Comparison of ENCODE assay signal across 10 cellular contexts in genomic region chr10:13831711-13832110, GRCh38.
DNase-seq lines count a peak whose midpoint lies in the region; ATAC-seq, FAIRE-seq and TF ChIP-seq lines count a peak whose summit lies in the region.
"Had no signal": no experiment of that assay in that cellular context is flagged by ENCODE, and none has a peak within 500 bp of the region (broad histone marks: within the 10 kb centered on the region; RNA-seq: fewer than 3 reads in every experiment).

No MANE protein-coding gene starts in this region.

- ATAC-seq in activated CD4-positive, alpha-beta T cell treated with anti-CD3 and anti-CD28 coated beads for 36 hours: no peak
- no peak for ATAC-seq in GM21619 (IDR thresholded peaks at IDR 0.05; ENCODE audit: unreplicated experiment)
- ATAC-seq: A549 had no signal

- dilution Hi-C loops in endothelial cell of umbilical vein (cut with MboI; ENCODE audit: extremely low pct_ligation_motif_present, low sequenced_read_pairs): no loop called here

- no peaks in the 10 kb centered on the region for H3K4me1 ChIP-seq in KMS-11 (ENCODE audit: low read depth, poor library complexity, severe bottlenecking)
- peaks cover 42% of the 10 kb centered on the region for H3K4me1 ChIP-seq in endothelial cell of umbilical vein (ENCODE audit: control insufficient read depth, extremely low read depth, insufficient read depth, low read length)
- H3K4me1 ChIP-seq: A549 had no signal

- H3K4me3 ChIP-seq in KMS-11 (IDR thresholded peaks at IDR 0.05; ENCODE audit: insufficient read depth, low read depth, low read length) (no peak overlapping the region), endothelial cell of umbilical vein (replicated peaks in 1 of 3; ENCODE audit: insufficient read depth in 1 of 3, low read depth in 1 of 3, low read length in 3 of 3) (no peak overlapping the region)
- H3K4me3 ChIP-seq: A549 had no signal

- no peak overlapping the region for H3K4me3 Mint-ChIP-seq in activated CD4-positive, alpha-beta T cell treated with anti-CD3 and anti-CD28 coated beads for 36 hours
- H3K4me3 Mint-ChIP-seq: activated naive CD8-positive, alpha-beta T cell had no signal

- BruUV-seq in endothelial cell of umbilical vein (replicated peaks; lab: Mats Ljungman, UMichigan): no TSS peak

- POLR2A ChIA-PET in activated CD4-positive, alpha-beta T cell treated with anti-CD3 and anti-CD28 coated beads for 36 hours (lab: Charles Lee): interaction anchor here (0.7 kb wide), 1 partner anchor 157 kb away, joined by 3 read pairs; no protein-coding TSS in a partner anchor
- POLR2A ChIA-PET in endothelial cell of umbilical vein (lab: Charles Lee): interaction anchor here (0.6 to 1.3 kb wide), 2 partner anchors 31 to 50 kb away, joined by 3 to 4 read pairs; no protein-coding TSS in a partner anchor

- H3K27ac Mint-ChIP-seq in activated CD4-positive, alpha-beta T cell treated with anti-CD3 and anti-CD28 coated beads for 36 hours: peak overlapping the region; percentile 53
- H3K27ac Mint-ChIP-seq: activated naive CD8-positive, alpha-beta T cell had no signal

- H3K79me2 ChIP-seq in KMS-11 (ENCODE audit: insufficient read depth, low read depth) (no peaks in the 10 kb centered on the region), endothelial cell of umbilical vein (ENCODE audit: control insufficient read depth, insufficient read depth, low read length) (peaks cover 94% of the 10 kb centered on the region)

- H3K27me3 ChIP-seq in KMS-11 (ENCODE audit: insufficient read depth, low read depth) (no peaks in the 10 kb centered on the region), endothelial cell of umbilical vein (ENCODE audit: control insufficient read depth in 2 of 2, insufficient read depth in 2 of 2, low read length in 2 of 2) (no peaks in the 10 kb centered on the region)

- H3K9ac ChIP-seq in KMS-11 (no peak overlapping the region), endothelial cell of umbilical vein (replicated peaks; ENCODE audit: extremely low read depth, insufficient read depth, low read length) (peak overlapping the region; percentile 1)

- H3K27me3 Mint-ChIP-seq in activated CD4-positive, alpha-beta T cell treated with anti-CD3 and anti-CD28 coated beads for 36 hours: no peaks in the 10 kb centered on the region

- no peak overlapping the region for H3K27ac ChIP-seq in KMS-11
- H3K27ac ChIP-seq in endothelial cell of umbilical vein (ENCODE audit: insufficient read depth, low read depth, low read length): peak overlapping the region; percentile 75
- H3K27ac ChIP-seq in substantia nigra (ENCODE audit: low read depth, low read length, poor library complexity, severe bottlenecking): peak overlapping the region; percentile 22
- H3K27ac ChIP-seq: A549 had no signal

- H3K9me3 Mint-ChIP-seq in activated CD4-positive, alpha-beta T cell treated with anti-CD3 and anti-CD28 coated beads for 36 hours (ENCODE audit: low read depth): no peaks in the 10 kb centered on the region

- CTCF ChIA-PET in activated CD4-positive, alpha-beta T cell treated with anti-CD3 and anti-CD28 coated beads for 36 hours (lab: Charles Lee): interaction anchor here (1.1 kb wide), 1 partner anchor 12 kb away, joined by 3 read pairs; no protein-coding TSS in a partner anchor
- CTCF ChIA-PET in endothelial cell of umbilical vein (lab: Charles Lee): interaction anchor here (0.7 to 2.2 kb wide), 6 partner anchors 28 to 262 kb away, joined by 3 to 6 read pairs (median 4); no protein-coding TSS in a partner anchor

- H3K4me2 ChIP-seq in KMS-11 (no peak overlapping the region), endothelial cell of umbilical vein (ENCODE audit: insufficient read depth, low read length) (peak overlapping the region; percentile 2)
- H3K4me2 ChIP-seq: A549 had no signal

- no peaks in the 10 kb centered on the region for H3K36me3 ChIP-seq in KMS-11 (ENCODE audit: insufficient read depth)
- H3K36me3 ChIP-seq in endothelial cell of umbilical vein (ENCODE audit: control insufficient read depth in 2 of 2, extremely low read depth in 1 of 2, insufficient read depth in 2 of 2, low read length in 2 of 2): peaks cover 0 to 2% of the 10 kb centered on the region in 2 experiments

- FAIRE-seq in endothelial cell of umbilical vein (lab: Jason Lieb, UNC): peak; percentile 61
- FAIRE-seq: A549 had no signal

- TF ChIP-seq CTCF in KMS-11 (conservative IDR thresholded peaks at IDR 0.05; ENCODE audit: low read depth, low read length) (no peak), endothelial cell of umbilical vein (IDR thresholded peaks at IDR 0.05; ENCODE audit: extremely low read depth in 1 of 2, insufficient read depth in 1 of 2, low read depth in 1 of 2, low read length in 2 of 2) (no peak)

- H3K4me1 Mint-ChIP-seq in activated CD4-positive, alpha-beta T cell treated with anti-CD3 and anti-CD28 coated beads for 36 hours: peaks cover 8% of the 10 kb centered on the region

- H2AFZ ChIP-seq in KMS-11 (ENCODE audit: low read depth) (peak overlapping the region; percentile 11; the same call in 1 of the 2 replicates), endothelial cell of umbilical vein (ENCODE audit: low read depth, low read length) (no peak overlapping the region)

- no peak for DNase-seq in activated CD4-positive, alpha-beta T cell treated with anti-CD3 and anti-CD28 coated beads for 36 hours
- DNase-seq in activated CD4-positive, alpha-beta T cell treated with anti-CD3 and anti-CD28 coated beads for 48 hours: no peak
- DNase-seq in endothelial cell of umbilical vein (ENCODE audit: low read depth, low spot score) (peak; percentile 76), substantia nigra (lab: John Stamatoyannopoulos, UW) (peak in 1 of 49 donors; percentile 18), NCI-H1092 treated with DMSO at 0.1 percent for 48 hours (lab: John Stamatoyannopoulos, UW) (no peak)
- no peak for DNase-seq in activated CD8-positive, alpha-beta memory T cell treated with anti-CD3 and anti-CD28 coated beads for 24 hours

- H3K9me1 ChIP-seq in endothelial cell of umbilical vein (replicated peaks; ENCODE audit: control insufficient read depth, extremely low read depth, insufficient read depth, low read length): no peaks in the 10 kb centered on the region

- no peaks in the 10 kb centered on the region for H4K20me1 ChIP-seq in KMS-11 (ENCODE audit: insufficient read depth)
- H4K20me1 ChIP-seq in endothelial cell of umbilical vein (replicated peaks; ENCODE audit: control insufficient read depth, extremely low read depth, insufficient read depth, low read length): no peaks in the 10 kb centered on the region

- TF ChIP-seq POLR2A in endothelial cell of umbilical vein (IDR thresholded peaks at IDR 0.05; ENCODE audit: low read depth, low read length): no peak

- no peaks in the 10 kb centered on the region for H3K36me3 Mint-ChIP-seq in activated CD4-positive, alpha-beta T cell treated with anti-CD3 and anti-CD28 coated beads for 36 hours (ENCODE audit: low read depth)
- H3K36me3 Mint-ChIP-seq: activated naive CD8-positive, alpha-beta T cell had no signal

- H3K9me3 ChIP-seq in endothelial cell of umbilical vein (replicated peaks; ENCODE audit: control insufficient read depth, insufficient read depth, low read length): no peaks in the 10 kb centered on the region
- H3K9me3 ChIP-seq: A549 had no signal

- intact Hi-C loops in activated CD4-positive, alpha-beta T cell treated with anti-CD3 and anti-CD28 coated beads for 36 hours (cut with DNase I, micrococcal nuclease): no loop called here
- intact Hi-C loops in endothelial cell of umbilical vein (cut with micrococcal nuclease): loop anchor here (1.0 to 5.0 kb wide), 2 partner anchors 10 to 116 kb away; no protein-coding TSS in a partner anchor

TF ChIP-seq in endothelial cell of umbilical vein, 7 proteins besides CTCF, POLR2A, EP300 and RAD21:
- TF ChIP-seq EZH2 (IDR thresholded peaks at IDR 0.05; ENCODE audit: borderline replicate concordance, low read depth, low read length, severe bottlenecking) (no peak), GATA2 (IDR thresholded peaks at IDR 0.05; ENCODE audit: insufficient read depth, insufficient read length, low read depth, low read length) (no peak), JUN (IDR thresholded peaks at IDR 0.05; ENCODE audit: borderline replicate concordance, insufficient read depth, insufficient read length, low read depth) (no peak), POLR2AphosphoS5 (IDR thresholded peaks at IDR 0.05; ENCODE audit: insufficient read depth, low read depth, low read length) (no peak), MAX (IDR thresholded peaks at IDR 0.05; ENCODE audit: insufficient read depth, insufficient read length) (no peak), FOS (IDR thresholded peaks at IDR 0.05; ENCODE audit: borderline replicate concordance, insufficient read depth, low read length) (no peak), MYC (IDR thresholded peaks at IDR 0.05; ENCODE audit: low read depth, low read length) (no peak)
